Comparison of ENCODE assay signal across 10 cellular contexts in genomic region chr4:74230902-74231499, GRCh38.
DNase-seq lines count a peak whose midpoint lies in the region; ATAC-seq and TF ChIP-seq lines count a peak whose summit lies in the region.
"Had no signal": no experiment of that assay in that cellular context is flagged by ENCODE, and none has a peak within 500 bp of the region (broad histone marks: within the 10 kb centered on the region; RNA-seq: fewer than 3 reads in every experiment).

No MANE protein-coding gene starts in this region.

- no peak for TF ChIP-seq CTCF in activated CD8-positive, alpha-beta T cell treated with anti-CD3 and anti-CD28 coated beads for 36 hours (IDR thresholded peaks at IDR 0.05)
- TF ChIP-seq CTCF in smooth muscle cell (IDR thresholded peaks at IDR 0.05; ENCODE audit: borderline replicate concordance, insufficient read depth, poor library complexity, severe bottlenecking) = no peak

- H4K20me1 ChIP-seq in smooth muscle cell (ENCODE audit: low read depth) = no peaks in the 10 kb centered on the region

- peak overlapping the region; percentile 8 for H3K9ac ChIP-seq in smooth muscle cell (ENCODE audit: low read depth)

- WGBS in smooth muscle cell (ENCODE audit: low lambda C conversion rate) = 20% methylated on average over 7 of the region's 7 CpGs

- H3K4me3 Mint-ChIP-seq in activated CD8-positive, alpha-beta T cell treated with anti-CD3 and anti-CD28 coated beads for 36 hours = no peak overlapping the region
- no peak overlapping the region for H3K4me3 Mint-ChIP-seq in activated CD8-positive, alpha-beta T cell treated with anti-CD3 and anti-CD28 coated beads, Interleukin-2, amount 10 ng/mL, durations not matched to agents 7 days and 5 days

- no peak overlapping the region for H3K27ac Mint-ChIP-seq in activated CD8-positive, alpha-beta T cell treated with anti-CD3 and anti-CD28 coated beads for 36 hours
- H3K27ac Mint-ChIP-seq in activated CD8-positive, alpha-beta T cell treated with anti-CD3 and anti-CD28 coated beads, Interleukin-2, amount 10 ng/mL, durations not matched to agents 7 days and 5 days = no peak overlapping the region

- no peaks in the 10 kb centered on the region for H3K4me1 ChIP-seq in smooth muscle cell (ENCODE audit: low read depth)

- intact Hi-C loops in activated CD8-positive, alpha-beta T cell treated with anti-CD3 and anti-CD28 coated beads for 36 hours (cut with micrococcal nuclease) = no loop called here

- no peaks in the 10 kb centered on the region for H3K27me3 ChIP-seq in smooth muscle cell (ENCODE audit: low read depth)
- H3K27me3 ChIP-seq: neutrophil had no signal

- H2AFZ ChIP-seq in smooth muscle cell (ENCODE audit: low read depth) = peak overlapping the region; percentile 42

- no peak overlapping the region for H3K4me3 ChIP-seq in smooth muscle cell

- peak overlapping the region; percentile 78 for H3K27ac ChIP-seq in smooth muscle cell (ENCODE audit: low read depth)
- H3K27ac ChIP-seq: C4-2B, neutrophil had no signal

- H3K27me3 Mint-ChIP-seq in activated CD8-positive, alpha-beta T cell treated with anti-CD3 and anti-CD28 coated beads for 36 hours = no peaks in the 10 kb centered on the region
- H3K27me3 Mint-ChIP-seq in activated CD8-positive, alpha-beta T cell treated with anti-CD3 and anti-CD28 coated beads, Interleukin-2, amount 10 ng/mL, durations not matched to agents 7 days and 5 days (ENCODE audit: low read depth) = no peaks in the 10 kb centered on the region

- DNase-seq in activated CD8-positive, alpha-beta T cell treated with anti-CD3 and anti-CD28 coated beads for 36 hours = peak; percentile 18
- DNase-seq in activated CD8-positive, alpha-beta T cell treated with anti-CD3 and anti-CD28 coated beads, Interleukin-2, amount 10 ng/mL, durations not matched to agents 7 days and 5 days = no peak
- DNase-seq in LHCN-M2 (ENCODE audit: low read depth) (peak; percentile 94), dedifferentiated amniotic fluid mesenchymal stem cell (ENCODE audit: extremely low spot score) (peak; percentile 96), smooth muscle cell (lab: John Stamatoyannopoulos, UW; ENCODE audit: unreplicated experiment) (no peak), left lobe of liver (ENCODE audit: low spot score) (no peak), KG1 (lab: John Stamatoyannopoulos, UW) (no peak), DMS 273 (lab: John Stamatoyannopoulos, UW; ENCODE audit: unreplicated experiment) (no peak)

- H3K9me3 ChIP-seq in smooth muscle cell (replicated peaks; ENCODE audit: low read depth) = no peaks in the 10 kb centered on the region
- H3K9me3 ChIP-seq: neutrophil had no signal

- CTCF ChIA-PET in activated CD8-positive, alpha-beta T cell treated with anti-CD3 and anti-CD28 coated beads for 36 hours (lab: Charles Lee) = interaction anchor here (1.4 to 2.0 kb wide), 2 partner anchors 30 to 42 kb away, joined by 3 to 7 read pairs; no protein-coding TSS in a partner anchor
- CTCF ChIA-PET in activated CD8-positive, alpha-beta T cell treated with anti-CD3 and anti-CD28 coated beads, Interleukin-2, amount 10 ng/mL, durations not matched to agents 7 days and 5 days (lab: Charles Lee) = interaction anchor here (0.7 to 1.5 kb wide), 2 partner anchors 37 to 89 kb away, joined by 3 to 5 read pairs; no protein-coding TSS in a partner anchor

- no peaks in the 10 kb centered on the region for H3K79me2 ChIP-seq in smooth muscle cell (ENCODE audit: low read depth)

- peaks cover 7% of the 10 kb centered on the region for H3K4me1 Mint-ChIP-seq in activated CD8-positive, alpha-beta T cell treated with anti-CD3 and anti-CD28 coated beads for 36 hours (ENCODE audit: low read depth)
- H3K4me1 Mint-ChIP-seq in activated CD8-positive, alpha-beta T cell treated with anti-CD3 and anti-CD28 coated beads, Interleukin-2, amount 10 ng/mL, durations not matched to agents 7 days and 5 days (ENCODE audit: low read depth) = peaks cover 12% of the 10 kb centered on the region

- H3K9me3 Mint-ChIP-seq in activated CD8-positive, alpha-beta T cell treated with anti-CD3 and anti-CD28 coated beads for 36 hours = no peaks in the 10 kb centered on the region
- H3K9me3 Mint-ChIP-seq in activated CD8-positive, alpha-beta T cell treated with anti-CD3 and anti-CD28 coated beads, Interleukin-2, amount 10 ng/mL, durations not matched to agents 7 days and 5 days (ENCODE audit: insufficient read depth) = no peaks in the 10 kb centered on the region

- peak; percentile 49 for ATAC-seq in activated CD8-positive, alpha-beta T cell treated with anti-CD3 and anti-CD28 coated beads for 36 hours
- no peak for ATAC-seq in activated CD8-positive, alpha-beta T cell treated with anti-CD3 and anti-CD28 coated beads, Interleukin-2, amount 10 ng/mL, durations not matched to agents 7 days and 5 days
- no peak for ATAC-seq in left lobe of liver

- H3F3A ChIP-seq in smooth muscle cell (ENCODE audit: low read depth) = no peaks in the 10 kb centered on the region

- H3K36me3 Mint-ChIP-seq in activated CD8-positive, alpha-beta T cell treated with anti-CD3 and anti-CD28 coated beads for 36 hours (ENCODE audit: low read depth) = no peaks in the 10 kb centered on the region
- no peaks in the 10 kb centered on the region for H3K36me3 Mint-ChIP-seq in activated CD8-positive, alpha-beta T cell treated with anti-CD3 and anti-CD28 coated beads, Interleukin-2, amount 10 ng/mL, durations not matched to agents 7 days and 5 days (ENCODE audit: low read depth)

- H3K36me3 ChIP-seq in smooth muscle cell (ENCODE audit: low read depth) = no peaks in the 10 kb centered on the region
- H3K36me3 ChIP-seq: neutrophil had no signal

- POLR2A ChIA-PET in activated CD8-positive, alpha-beta T cell treated with anti-CD3 and anti-CD28 coated beads for 36 hours (lab: Charles Lee) = interaction anchor here (0.5 kb wide), 1 partner anchor 25 kb away, joined by 3 read pairs; no protein-coding TSS in a partner anchor
- POLR2A ChIA-PET in activated CD8-positive, alpha-beta T cell treated with anti-CD3 and anti-CD28 coated beads, Interleukin-2, amount 10 ng/mL, durations not matched to agents 7 days and 5 days (lab: Charles Lee) = no interaction called here

- H3K4me2 ChIP-seq in smooth muscle cell = peak overlapping the region; percentile 14

Comparison
In these comparisons a context has a peak if more than half of its experiments do, and no peak if none do; other contexts are left out.
1. DNase-seq: peak in activated CD8-positive, alpha-beta T cell treated with anti-CD3 and anti-CD28 coated beads for 36 hours (single experiment), LHCN-M2 (single experiment) and dedifferentiated amniotic fluid mesenchymal stem cell (single experiment); none in activated CD8-positive, alpha-beta T cell treated with anti-CD3 and anti-CD28 coated beads, Interleukin-2, amount 10 ng/mL, durations not matched to agents 7 days and 5 days (single experiment), smooth muscle cell (single experiment), left lobe of liver (single experiment), KG1 (single experiment) and DMS 273 (single experiment).